13 cellular contexts compared by ENCODE assay signal in genomic region chr11:57646756-57647303, GRCh38. TPM values are rescaled to one million over a fixed set of nuclear protein-coding genes. Genes with fewer than 3 reads are reported as not detected.
DNase-seq lines count a peak whose midpoint lies in the region; ATAC-seq and TF ChIP-seq lines count a peak whose summit lies in the region.
"Had no signal": no experiment of that assay in that cellular context is flagged by ENCODE, and none has a peak within 500 bp of the region (broad histone marks: within the 10 kb centered on the region; RNA-seq: fewer than 3 reads in every experiment).

No MANE protein-coding gene starts in this region.

- H3K4me1 ChIP-seq in CD8-positive, alpha-beta T cell (ENCODE audit: insufficient read depth, low read length), result peaks cover 19% of the 10 kb centered on the region
- H3K4me1 ChIP-seq in HUES64 (ENCODE audit: insufficient read depth, low read length) (peaks cover 64% of the 10 kb centered on the region), testis (peaks cover 43% of the 10 kb centered on the region), gastrocnemius medialis (peaks cover 17 to 18% of the 10 kb centered on the region in 2 donors)

- H3K4me1 Mint-ChIP-seq in CD8-positive, alpha-beta T cell (ENCODE audit: low read depth), result peaks cover 43% of the 10 kb centered on the region
- H3K4me1 Mint-ChIP-seq in naive thymus-derived CD8-positive, alpha-beta T cell, result peaks cover 17 to 56% (median 45%) of the 10 kb centered on the region in 4 donors

- H3K4me3 Mint-ChIP-seq in CD8-positive, alpha-beta T cell, result peak overlapping the region; percentile 59
- peak overlapping the region in 7 of 10 donors; percentile 26 to 91 (median 35) for H3K4me3 Mint-ChIP-seq in naive thymus-derived CD8-positive, alpha-beta T cell

- WGBS in HUES64, result 7% methylated on average over 24 of the region's 24 CpGs
- WGBS in testis, 2 donors, result 37 to 60% methylated on average over 15 to 24 of the region's 24 CpGs

- H3K36me3 ChIP-seq in CD8-positive, alpha-beta T cell (ENCODE audit: insufficient read depth, low read length), result no peaks in the 10 kb centered on the region
- H3K36me3 ChIP-seq in HUES64 (ENCODE audit: insufficient read depth, low read length) (peaks cover 22% of the 10 kb centered on the region), testis (ENCODE audit: low read depth, missing control alignments) (no peaks in the 10 kb centered on the region), gastrocnemius medialis (no peaks in the 10 kb centered on the region)

- H3K27ac Mint-ChIP-seq in CD8-positive, alpha-beta T cell, result no peak overlapping the region
- H3K27ac Mint-ChIP-seq in naive thymus-derived CD8-positive, alpha-beta T cell, result peak overlapping the region; percentile 6 to 80 (median 49)
- H3K27ac Mint-ChIP-seq: activated T-helper 2 cell treated with anti-CD3 and anti-CD28 coated beads, Interferon-gamma antibody, Interleukin-2, Interleukin-4, amounts not matched to agents 10 μg/mL and 5 μg/mL and 100 μg/mL, durations not matched to agents 14 hours and 24 hours and 36 hours; stimulated activated naive CD8-positive, alpha-beta T cell treated with anti-CD3 and anti-CD28 coated beads, Interleukin-15, amount 100 ng/mL, for 72 hours had no signal

- H3K27ac ChIP-seq in CD8-positive, alpha-beta T cell (ENCODE audit: low read depth, low read length), result no peak overlapping the region
- H3K27ac ChIP-seq in HUES64 (ENCODE audit: low read depth, low read length), result peak overlapping the region; percentile 70
- H3K27ac ChIP-seq in testis, result no peak overlapping the region
- peak overlapping the region in 2 of 4 donors; percentile 29 to 35 for H3K27ac ChIP-seq in gastrocnemius medialis
- H3K27ac ChIP-seq: HL-60 had no signal

- in situ Hi-C loops in gastrocnemius medialis (cut with MboI; ENCODE audit: low sequenced_read_pairs in 4 of 4), result loop anchor here (10.0 to 25.0 kb wide), 4 partner anchors 185 to 310 kb away; partner anchors contain the start of genes P2RX3 (in 1 of the 4), RTN4RL2 (in 1 of the 4) and SSRP1 (in 1 of the 4)

- H3K9me3 ChIP-seq in CD8-positive, alpha-beta T cell (ENCODE audit: low read length), result no peaks in the 10 kb centered on the region
- H3K9me3 ChIP-seq in HUES64 (ENCODE audit: insufficient read depth, low read depth, low read length), result no peaks in the 10 kb centered on the region
- no peaks in the 10 kb centered on the region for H3K9me3 ChIP-seq in testis
- no peaks in the 10 kb centered on the region for H3K9me3 ChIP-seq in gastrocnemius medialis

- H3K9me3 Mint-ChIP-seq in CD8-positive, alpha-beta T cell, result no peaks in the 10 kb centered on the region
- no peaks in the 10 kb centered on the region for H3K9me3 Mint-ChIP-seq in naive thymus-derived CD8-positive, alpha-beta T cell
- H3K9me3 Mint-ChIP-seq: activated T-helper 2 cell treated with anti-CD3 and anti-CD28 coated beads, Interferon-gamma antibody, Interleukin-2, Interleukin-4, amounts not matched to agents 10 μg/mL and 5 μg/mL and 100 μg/mL, durations not matched to agents 14 hours and 24 hours and 36 hours; stimulated activated naive CD8-positive, alpha-beta T cell treated with anti-CD3 and anti-CD28 coated beads, Interleukin-15, amount 100 ng/mL, for 72 hours had no signal

- no peak for TF ChIP-seq POLR2A in testis (IDR thresholded peaks at IDR 0.05)
- TF ChIP-seq POLR2A in gastrocnemius medialis (IDR thresholded peaks at IDR 0.05), result no peak

- no peak for ATAC-seq in CD8-positive, alpha-beta T cell
- ATAC-seq in naive thymus-derived CD8-positive, alpha-beta T cell, result no peak
- ATAC-seq in gastrocnemius medialis, result no peak
- ATAC-seq: stimulated activated naive CD8-positive, alpha-beta T cell treated with anti-CD3 and anti-CD28 coated beads, Interleukin-15, amount 100 ng/mL, for 72 hours had no signal

- no peak for TF ChIP-seq CTCF in CD8-positive, alpha-beta T cell (IDR thresholded peaks at IDR 0.05)
- TF ChIP-seq CTCF in testis (IDR thresholded peaks at IDR 0.05) (no peak), gastrocnemius medialis (IDR thresholded peaks at IDR 0.05 in 4 of 5, conservative IDR thresholded peaks at IDR 0.05 in 1 of 5) (no peak)

- no peak overlapping the region for H3K4me3 ChIP-seq in CD8-positive, alpha-beta T cell (ENCODE audit: low read depth, low read length)
- H3K4me3 ChIP-seq in HUES64 (ENCODE audit: low read length) (peak overlapping the region; percentile 55), testis (no peak overlapping the region), gastrocnemius medialis (no peak overlapping the region)

- intact Hi-C loops in CD8-positive, alpha-beta T cell (cut with DNase I, micrococcal nuclease), result loop anchor here (2.0 to 10.0 kb wide), 3 partner anchors 150 to 222 kb away; partner anchors contain the start of gene SLC43A3 (in 1 of the 2)
- intact Hi-C loops in testis (cut with DNase I; ENCODE audit: low total_unique reads), result no loop called here
- intact Hi-C loops in gastrocnemius medialis (cut with DNase I; ENCODE audit: low total_unique reads), result no loop called here

- CTCF ChIA-PET in CD8-positive, alpha-beta T cell (lab: Charles Lee), result interaction anchor here (0.6 to 12.6 kb wide), 4 partner anchors 76 to 188 kb away, joined by 3 to 207 read pairs (median 6); partner anchors contain the start of gene UBE2L6

- H3K27me3 ChIP-seq in CD8-positive, alpha-beta T cell (ENCODE audit: insufficient read depth, low read length), result no peaks in the 10 kb centered on the region
- H3K27me3 ChIP-seq in HUES64 (ENCODE audit: insufficient read depth, low read length) (no peaks in the 10 kb centered on the region), testis (no peaks in the 10 kb centered on the region), gastrocnemius medialis (peaks cover 42 to 55% (median 47%) of the 10 kb centered on the region in 3 donors)

- H3K27me3 Mint-ChIP-seq in CD8-positive, alpha-beta T cell (ENCODE audit: low read depth), result peaks cover 48% of the 10 kb centered on the region
- peaks cover 13 to 59% (median 38%) of the 10 kb centered on the region in 5 donors for H3K27me3 Mint-ChIP-seq in naive thymus-derived CD8-positive, alpha-beta T cell

- peak overlapping the region; percentile 63 for H3K9ac ChIP-seq in HUES64 (ENCODE audit: low read depth, low read length)

- H3K36me3 Mint-ChIP-seq in CD8-positive, alpha-beta T cell, result no peaks in the 10 kb centered on the region
- H3K36me3 Mint-ChIP-seq in naive thymus-derived CD8-positive, alpha-beta T cell, result no peaks in the 10 kb centered on the region

- POLR2A ChIA-PET in CD8-positive, alpha-beta T cell (lab: Charles Lee), result interaction anchor here (0.6 to 0.7 kb wide), 2 partner anchors 9 to 60 kb away, joined by 3 to 4 read pairs; no protein-coding TSS in a partner anchor
- POLR2A ChIA-PET in naive thymus-derived CD8-positive, alpha-beta T cell (lab: Charles Lee), result interaction anchor here (1.8 kb wide), 1 partner anchor 20 kb away, joined by 4 read pairs; the partner anchor contains the start of gene ZDHHC5

- DNase-seq in CD8-positive, alpha-beta T cell, result no peak
- DNase-seq in ecto neural progenitor cell (ENCODE audit: low spot score), result peak; percentile 53
- no peak for DNase-seq in naive thymus-derived CD8-positive, alpha-beta T cell
- DNase-seq in NCI-H524 treated with DMSO at 0.1 percent for 48 hours (lab: John Stamatoyannopoulos, UW), result no peak
- DNase-seq in NCI-H446 treated with DMSO at 0.1 percent for 48 hours (lab: John Stamatoyannopoulos, UW), result no peak
- DNase-seq in testis, result no peak
- DNase-seq in gastrocnemius medialis, result no peak
- DNase-seq: DMS 273 treated with DMSO at 0.1 percent for 48 hours; NCI-H187 treated with DMSO at 0.1 percent for 48 hours; stimulated activated naive CD8-positive, alpha-beta T cell treated with anti-CD3 and anti-CD28 coated beads, Interleukin-15, amount 100 ng/mL, for 72 hours had no signal

RNA-seq across cellular contexts. Expression of gene YPEL4, which starts 2.9 kb away (rescaled TPM):
- total RNA-seq in CD8-positive, alpha-beta T cell, result 1 to 10 TPM; 7.2 to 7.9 TPM
- polyA plus RNA-seq in HUES64 (2013, experiment 1 of 2), result not detected
- not detected for polyA plus RNA-seq in HUES64 (2013, experiment 2 of 2)
- total RNA-seq in naive thymus-derived CD8-positive, alpha-beta T cell, result 10 to 100 TPM; 12.9 to 14.6 TPM
- polyA plus RNA-seq in naive thymus-derived CD8-positive, alpha-beta T cell, result under 1 TPM in 1 of 3 donors, not detected in 2; 0.27 TPM
- total RNA-seq in testis (1 to 10 TPM; 1.4 to 3.4 TPM), gastrocnemius medialis (under 1 TPM; 0.31 to 0.68 (median 0.49) TPM)
- 4.2 TPM for polyA plus RNA-seq in testis (ENCODE audit: insufficient read depth, low read depth, low replicate concordance)

RNA-seq across cellular contexts. Expression of gene CLP1, which starts 10.7 kb away (rescaled TPM):
- 10 to 100 TPM; 22.7 to 27.1 TPM for total RNA-seq in CD8-positive, alpha-beta T cell
- polyA plus RNA-seq in HUES64 (2013, experiment 1 of 2), result 22.2 TPM
- polyA plus RNA-seq in HUES64 (2013, experiment 2 of 2), result 20.9 TPM
- total RNA-seq in naive thymus-derived CD8-positive, alpha-beta T cell, result 10 to 100 TPM; 13.5 TPM
- polyA plus RNA-seq in naive thymus-derived CD8-positive, alpha-beta T cell, result 10 to 100 TPM in 1 of 3 donors, 1 to 10 TPM in 2; 7.9 to 13.4 (median 9.4) TPM
- total RNA-seq in testis, result 10 to 100 TPM; 15.5 to 19.8 TPM
- polyA plus RNA-seq in testis (ENCODE audit: insufficient read depth, low read depth, low replicate concordance), result 14.4 TPM
- 10 to 100 TPM; 10.6 to 15.3 (median 11.2) TPM for total RNA-seq in gastrocnemius medialis

RNA-seq across cellular contexts. Expression of gene ZDHHC5, which starts 21.1 kb away (rescaled TPM):
- 10 to 100 TPM; 65.0 to 66.7 TPM for total RNA-seq in CD8-positive, alpha-beta T cell
- polyA plus RNA-seq in HUES64 (2013, experiment 1 of 2), result 33.3 TPM
- 31.4 TPM for polyA plus RNA-seq in HUES64 (2013, experiment 2 of 2)
- total RNA-seq in naive thymus-derived CD8-positive, alpha-beta T cell, result 10 to 100 TPM; 75.2 to 78.8 TPM
- polyA plus RNA-seq in naive thymus-derived CD8-positive, alpha-beta T cell, result 10 to 100 TPM; 25.0 to 43.4 (median 26.4) TPM
- total RNA-seq in testis (10 to 100 TPM; 75.4 to 79.8 TPM), gastrocnemius medialis (10 to 100 TPM; 34.0 to 49.2 (median 46.2) TPM)
- polyA plus RNA-seq in testis (ENCODE audit: insufficient read depth, low read depth, low replicate concordance), result 124 TPM

RNA-seq across cellular contexts. Expression of gene SERPING1, which starts 49.3 kb away (rescaled TPM):
- total RNA-seq in CD8-positive, alpha-beta T cell, result not detected
- 52.6 TPM for polyA plus RNA-seq in HUES64 (2013, experiment 1 of 2)
- polyA plus RNA-seq in HUES64 (2013, experiment 2 of 2), result 71.0 TPM
- not detected for total RNA-seq in naive thymus-derived CD8-positive, alpha-beta T cell
- not detected for polyA plus RNA-seq in naive thymus-derived CD8-positive, alpha-beta T cell
- total RNA-seq in testis (100 to 1,000 TPM in 1 of 2 donors, 10 to 100 TPM in 1; 53.6 to 113 TPM), gastrocnemius medialis (100 to 1,000 TPM in 3 of 4 donors, 10 to 100 TPM in 1; 90.0 to 171 (median 106) TPM)
- polyA plus RNA-seq in testis (ENCODE audit: insufficient read depth, low read depth, low replicate concordance), result 273 TPM
- total RNA-seq: activated T-helper 2 cell treated with anti-CD3 and anti-CD28 coated beads, Interferon-gamma antibody, Interleukin-2, Interleukin-4, amounts not matched to agents 10 μg/mL and 5 μg/mL and 100 μg/mL, durations not matched to agents 14 hours and 24 hours and 36 hours had no signal

Comparison
In these comparisons a context has a peak if more than half of its experiments do, and no peak if none do; other contexts are left out.
1. intact Hi-C loops: an anchor here in CD8-positive, alpha-beta T cell (2.0 to 10.0 kb wide); none called in testis and gastrocnemius medialis.